In the genomic region with DNA sequence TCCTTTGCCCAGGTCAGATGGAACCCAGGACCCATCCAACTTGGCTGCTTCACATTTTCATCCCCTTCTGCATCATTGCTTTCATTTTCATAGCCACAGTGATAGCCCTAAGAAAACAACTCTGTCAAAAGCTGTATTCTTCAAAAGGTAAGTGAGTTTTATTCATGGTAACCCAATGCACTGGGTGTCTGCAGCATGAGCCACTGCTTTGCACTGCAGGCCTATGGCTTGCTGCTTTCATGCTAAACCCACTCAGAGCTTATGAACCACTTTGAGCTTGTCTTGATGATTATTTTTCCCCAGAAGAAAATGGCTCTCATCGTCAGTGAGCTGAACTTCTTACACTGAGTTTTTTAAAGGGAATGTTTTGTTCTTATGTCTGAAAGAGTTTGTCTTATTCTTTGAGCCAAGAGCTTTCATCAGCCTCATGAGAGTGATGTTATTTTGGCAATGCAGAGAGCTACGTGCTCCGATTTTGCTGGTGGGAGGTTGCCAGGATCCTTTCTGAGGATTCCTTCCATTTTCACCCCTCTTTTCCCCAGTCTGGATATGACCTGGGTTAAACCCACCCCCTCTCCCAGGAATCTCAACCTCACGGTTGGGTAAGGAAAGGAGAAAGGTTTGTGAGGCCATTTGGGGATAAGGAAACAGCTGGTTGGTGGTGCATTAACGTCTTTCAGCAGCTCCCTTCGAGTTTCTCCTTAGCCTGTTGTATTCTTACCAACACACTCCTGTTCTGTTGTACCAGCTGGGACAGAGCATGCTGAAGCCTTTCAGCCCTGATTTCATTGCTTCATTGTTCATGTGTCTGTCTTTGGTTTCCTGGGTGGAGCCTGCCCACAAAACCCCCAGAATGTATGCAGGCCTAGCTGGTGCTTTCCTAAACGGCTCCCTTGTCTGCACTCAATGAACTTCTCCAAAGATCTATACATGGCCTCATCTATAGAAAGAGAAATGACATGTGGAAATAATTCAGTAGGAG, we compare ENCODE assay signal across 8 cellular contexts. TPM values are rescaled to one million over a fixed set of nuclear protein-coding genes. Genes with fewer than 3 reads are reported as not detected.
DNase-seq lines count a peak whose midpoint lies in the region; ATAC-seq and TF ChIP-seq lines count a peak whose summit lies in the region.

No MANE protein-coding gene starts in this region.

- H3K4me3 ChIP-seq in DND-41 (ENCODE audit: low read depth in 1 of 2, low read length in 2 of 2) (no peak overlapping the region), dorsolateral prefrontal cortex (no peak overlapping the region)

- H4K20me1 ChIP-seq in DND-41 (ENCODE audit: insufficient read depth, low read length) = no peaks in the 10 kb centered on the region

- no peak overlapping the region; the same call in 1 of the 2 replicates for H2AFZ ChIP-seq in DND-41 (ENCODE audit: low read depth, low read length)

- H3K36me3 ChIP-seq in DND-41 (ENCODE audit: insufficient read depth, low read length) = no peaks in the 10 kb centered on the region

- H3K9me3 Mint-ChIP-seq in T-helper 2 cell treated with Interferon-gamma antibody and Interleukin-4, amounts not matched to agents 5 μg/mL and 100 μg/mL, for 36 hours = peaks cover 6% of the 10 kb centered on the region
- H3K9me3 Mint-ChIP-seq in HFFc6 = peaks cover 4% of the 10 kb centered on the region

- 0 out of 2 replicates have a peak, but pooled peaks cover 7% of the 10 kb centered on the region for H3K4me1 ChIP-seq in DND-41 (ENCODE audit: insufficient read depth, low read length)

- no peak overlapping the region for H3K9ac ChIP-seq in DND-41 (ENCODE audit: low read depth, low read length)

- ATAC-seq in DND-41 (ENCODE audit: insufficient read depth, low read depth) = peak; percentile 82
- peak; percentile 80 for ATAC-seq in HG02610 (IDR thresholded peaks at IDR 0.05; ENCODE audit: unreplicated experiment)

- H3K4me1 Mint-ChIP-seq in T-helper 2 cell treated with Interferon-gamma antibody and Interleukin-4, amounts not matched to agents 5 μg/mL and 100 μg/mL, for 36 hours (ENCODE audit: low read depth) = peaks cover 29% of the 10 kb centered on the region
- peaks cover 65% of the 10 kb centered on the region for H3K4me1 Mint-ChIP-seq in HFFc6 (ENCODE audit: low read depth)

- peak overlapping the region; percentile 62 for H3K4me3 Mint-ChIP-seq in T-helper 2 cell treated with Interferon-gamma antibody and Interleukin-4, amounts not matched to agents 5 μg/mL and 100 μg/mL, for 36 hours
- no peak overlapping the region for H3K4me3 Mint-ChIP-seq in HFFc6

- no peaks in the 10 kb centered on the region for H3K27me3 ChIP-seq in DND-41 (ENCODE audit: insufficient read depth, low read length, poor library complexity)
- H3K27me3 ChIP-seq in dorsolateral prefrontal cortex = no peaks in the 10 kb centered on the region

- intact Hi-C loops in dorsolateral prefrontal cortex (cut with DNase I) = no loop called here

- peak overlapping the region; percentile 86 for H3K27ac Mint-ChIP-seq in T-helper 2 cell treated with Interferon-gamma antibody and Interleukin-4, amounts not matched to agents 5 μg/mL and 100 μg/mL, for 36 hours
- no peak overlapping the region for H3K27ac Mint-ChIP-seq in HFFc6

- no peaks in the 10 kb centered on the region for H3K27me3 Mint-ChIP-seq in T-helper 2 cell treated with Interferon-gamma antibody and Interleukin-4, amounts not matched to agents 5 μg/mL and 100 μg/mL, for 36 hours (ENCODE audit: low read depth)
- H3K27me3 Mint-ChIP-seq in HFFc6 (ENCODE audit: insufficient read depth) = peaks cover 2% of the 10 kb centered on the region

- H3K27ac ChIP-seq in DND-41 (ENCODE audit: low read length) = no peak overlapping the region
- H3K27ac ChIP-seq in dorsolateral prefrontal cortex = peak overlapping the region in 33 of 59 donors; percentile 2 to 66 (median 31)

- peaks cover 35% of the 10 kb centered on the region for H3K36me3 Mint-ChIP-seq in T-helper 2 cell treated with Interferon-gamma antibody and Interleukin-4, amounts not matched to agents 5 μg/mL and 100 μg/mL, for 36 hours (ENCODE audit: low read depth)
- H3K36me3 Mint-ChIP-seq in HFFc6 (ENCODE audit: low read depth) = peaks cover 77% of the 10 kb centered on the region

- H3K4me2 ChIP-seq in DND-41 (ENCODE audit: insufficient read depth, low read length) = no peak overlapping the region

- TF ChIP-seq CTCF in DND-41 (IDR thresholded peaks at IDR 0.05; ENCODE audit: borderline replicate concordance, extremely low read depth, low read length, poor library complexity, severe bottlenecking) = no peak
- no peak for TF ChIP-seq CTCF in dorsolateral prefrontal cortex (IDR thresholded peaks at IDR 0.05 in 54 of 56, conservative IDR thresholded peaks at IDR 0.05 in 2 of 56; ENCODE audit: low read depth in 1 of 56, partially characterized antibody in 56 of 56)
- no peak for TF ChIP-seq CTCF in HFFc6 (IDR thresholded peaks at IDR 0.05)

- DNase-seq in DND-41 (peak; percentile 19), dorsolateral prefrontal cortex (peak in 2 of 10 donors; percentile 34 to 36), HFFc6 (no peak), DMS79 (lab: John Stamatoyannopoulos, UW) (no peak), NCI-H446 (lab: John Stamatoyannopoulos, UW) (no peak)
- DNase-seq in T-helper 2 cell treated with Interferon-gamma antibody and Interleukin-4, amounts not matched to agents 5 μg/mL and 100 μg/mL, for 36 hours (ENCODE audit: low spot score) = peak; percentile 54
- peak in 2 of 3 donors; percentile 20 to 22 for DNase-seq in stimulated activated CD4-positive, alpha-beta T cell treated with anti-CD3 and anti-CD28 coated beads, TNF-alpha, amount 100 ng/mL, for 1 hour (ENCODE audit: low read depth in 3 of 3, low spot score in 1 of 3)

- H3K79me2 ChIP-seq in DND-41 (ENCODE audit: insufficient read depth, low read length) = no peaks in the 10 kb centered on the region

- H3K9me3 ChIP-seq in DND-41 (ENCODE audit: insufficient read depth, low read length, severe bottlenecking) = no peaks in the 10 kb centered on the region

RNA-seq across cellular contexts. Expression of a gene that starts 47.6 kb away (rescaled TPM):
- 1 to 10 TPM in 9 of 120 experiments, under 1 TPM in 88, not detected in 23; 0.20 to 1.5 (median 0.50) TPM for total RNA-seq in dorsolateral prefrontal cortex
- 10 to 100 TPM; 31.6 to 50.9 (median 42.6) TPM for total RNA-seq in HFFc6 (2021; fragmentation: NEBNext Ultra II Directional; extraction: Animal tissue kit (Norgen Biotek cat#: 25700))

Comparison
In these comparisons a context has a peak if more than half of its experiments do, and no peak if none do; other contexts are left out.
1. DNase-seq: peak in DND-41 (single experiment), T-helper 2 cell treated with Interferon-gamma antibody and Interleukin-4, amounts not matched to agents 5 μg/mL and 100 μg/mL, for 36 hours (single experiment) and stimulated activated CD4-positive, alpha-beta T cell treated with anti-CD3 and anti-CD28 coated beads, TNF-alpha, amount 100 ng/mL, for 1 hour (2 of 3); none in HFFc6 (single experiment), DMS79 (single experiment) and NCI-H446 (0 of 2).
2. RNA of a gene that starts 47.6 kb away (total RNA-seq): 31.6 to 50.9 TPM in HFFc6; 0.20 to 1.5 TPM in dorsolateral prefrontal cortex; every median in the first group is over 10 times any median in the second.